In the genomic region with DNA sequence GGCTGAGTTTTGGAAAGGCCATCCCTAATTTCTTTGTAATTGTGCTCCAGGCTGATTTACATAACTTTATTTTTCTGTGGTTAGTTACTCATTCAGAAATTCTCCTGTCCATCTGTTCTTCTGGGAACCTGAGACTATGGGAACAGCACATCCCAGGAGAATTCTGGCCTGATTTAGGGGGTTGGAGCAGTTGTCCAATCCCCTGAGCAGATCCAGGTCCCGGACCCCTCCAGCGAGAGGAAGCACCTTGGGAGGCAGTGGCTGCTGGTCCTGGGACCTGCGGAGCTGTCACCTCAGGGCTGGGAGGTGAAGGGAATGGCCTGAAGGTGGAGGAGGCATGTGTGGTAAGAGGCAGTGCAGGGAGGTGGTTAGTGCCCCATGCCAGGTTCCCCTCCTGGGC, we compare ENCODE assay signal across 10 cellular contexts. TPM values are rescaled to one million over a fixed set of nuclear protein-coding genes. Genes with fewer than 3 reads are reported as not detected.
A peak's percentile ranks its signal among the peaks of the same experiment; 100 is the strongest.
DNase-seq lines count a peak whose midpoint lies in the region; ATAC-seq and TF ChIP-seq lines count a peak whose summit lies in the region.
"Had no signal": no experiment of that assay in that cellular context is flagged by ENCODE, and none has a peak within 500 bp of the region (broad histone marks: within the 10 kb centered on the region; RNA-seq: fewer than 3 reads in every experiment).

No MANE protein-coding gene starts in this region.

- TF ChIP-seq POLR2A in heart left ventricle (IDR thresholded peaks at IDR 0.05): no peak

- peak overlapping the region in 11 of 12 donors; percentile 53 to 92 (median 73) for H3K27ac ChIP-seq in heart left ventricle
- H3K27ac ChIP-seq in brain microvascular endothelial cell: peak overlapping the region; percentile 90
- H3K27ac ChIP-seq in upper lobe of right lung: peak overlapping the region; percentile 67

- H3K9me3 ChIP-seq in heart left ventricle: no peaks in the 10 kb centered on the region
- no peaks in the 10 kb centered on the region for H3K9me3 ChIP-seq in upper lobe of right lung
- H3K9me3 ChIP-seq in mucosa of descending colon: no peaks in the 10 kb centered on the region

- 61 to 76% (median 72%) methylated on average over 3 of the region's 3 CpGs for WGBS in heart left ventricle, 4 donors

- H3K4me1 ChIP-seq in heart left ventricle: peaks cover 21 to 63% (median 55%) of the 10 kb centered on the region in 12 donors
- H3K4me1 ChIP-seq in upper lobe of right lung: peaks cover 34% of the 10 kb centered on the region
- no peaks in the 10 kb centered on the region for H3K4me1 ChIP-seq in mucosa of descending colon (ENCODE audit: low read depth)

- no peaks in the 10 kb centered on the region for H3K27me3 ChIP-seq in heart left ventricle
- H3K27me3 ChIP-seq in brain microvascular endothelial cell (replicated peaks): no peaks in the 10 kb centered on the region
- H3K27me3 ChIP-seq in kidney epithelial cell (ENCODE audit: control insufficient read depth, insufficient read depth, low read length): no peaks in the 10 kb centered on the region
- no peaks in the 10 kb centered on the region for H3K27me3 ChIP-seq in upper lobe of right lung

- intact Hi-C loops in heart left ventricle (cut with DNase I) (loop anchor here in 6 of 10 donors (1.0 to 5.0 kb wide), 3 partner anchors 10 to 37 kb away; no protein-coding TSS in a partner anchor), Right ventricle myocardium inferior (cut with DNase I) (no loop called here), upper lobe of right lung (cut with DNase I) (no loop called here), mucosa of descending colon (cut with DNase I, micrococcal nuclease) (no loop called here)

- in situ Hi-C loops in brain microvascular endothelial cell (cut with HindIII; ENCODE audit: low pct_ligation_motif_present, low sequenced_read_pairs): no loop called here

- peaks cover 0 to 13% (median 5%) of the 10 kb centered on the region in 9 donors for H3K36me3 ChIP-seq in heart left ventricle
- no peaks in the 10 kb centered on the region for H3K36me3 ChIP-seq in brain microvascular endothelial cell (replicated peaks)
- H3K36me3 ChIP-seq in kidney epithelial cell (ENCODE audit: control insufficient read depth, insufficient read depth, low read length): no peaks in the 10 kb centered on the region
- no peaks in the 10 kb centered on the region for H3K36me3 ChIP-seq in upper lobe of right lung
- no peaks in the 10 kb centered on the region for H3K36me3 ChIP-seq in mucosa of descending colon (ENCODE audit: low read depth)

- peak overlapping the region in 2 of 12 donors; percentile 7 to 10 for H3K4me3 ChIP-seq in heart left ventricle
- peak overlapping the region; percentile 22 for H3K4me3 ChIP-seq in brain microvascular endothelial cell (ENCODE audit: low read depth, low read length)
- no peak overlapping the region for H3K4me3 ChIP-seq in kidney epithelial cell (ENCODE audit: low read depth, low read length)
- no peak overlapping the region for H3K4me3 ChIP-seq in upper lobe of right lung
- H3K4me3 ChIP-seq in mucosa of descending colon: no peak overlapping the region

- DNase-seq in heart left ventricle (peak in 1 of 5 donors; percentile 20), Right ventricle myocardium inferior (ENCODE audit: missing footprints) (no peak), brain microvascular endothelial cell (peak; percentile 81), kidney epithelial cell (ENCODE audit: low read depth) (peak; percentile 73), upper lobe of right lung (no peak), GM20000 (ENCODE audit: low spot score) (no peak), mucosa of descending colon (no peak)
- DNase-seq: NCI-H1092, SIG-M5 had no signal

- TF ChIP-seq CTCF in heart left ventricle (IDR thresholded peaks at IDR 0.05) (no peak), brain microvascular endothelial cell (IDR thresholded peaks at IDR 0.05; ENCODE audit: low read depth, low read length, missing control alignments) (no peak), kidney epithelial cell (IDR thresholded peaks at IDR 0.05; ENCODE audit: insufficient read depth, low read length, poor library complexity, severe bottlenecking) (no peak), upper lobe of right lung (IDR thresholded peaks at IDR 0.05) (no peak), GM20000 (IDR thresholded peaks at IDR 0.05; ENCODE audit: extremely low read depth, missing control alignments) (no peak), mucosa of descending colon (IDR thresholded peaks at IDR 0.05) (no peak)

- ATAC-seq in heart left ventricle: no peak
- no peak for ATAC-seq in Right ventricle myocardium inferior
- no peak for ATAC-seq in upper lobe of right lung
- no peak for ATAC-seq in GM21381 (IDR thresholded peaks at IDR 0.05; ENCODE audit: unreplicated experiment)
- ATAC-seq in mucosa of descending colon: no peak

RNA-seq across cellular contexts. Expression of a gene that starts 40.4 kb away (rescaled TPM):
- total RNA-seq in heart left ventricle: 100 to 1,000 TPM in 8 of 9 donors, 10 to 100 TPM in 1; 70.0 to 387 (median 158) TPM
- polyA plus RNA-seq in heart left ventricle: 100 to 1,000 TPM; 109 to 120 TPM
- total RNA-seq in Right ventricle myocardium inferior: 193 TPM
- total RNA-seq in kidney epithelial cell: 17.7 and 18.5 TPM in 2 replicates
- 81.2 TPM for total RNA-seq in upper lobe of right lung
- 10 to 100 TPM in 1 of 3 donors, 1 to 10 TPM in 2; 4.7 to 28.4 (median 8.5) TPM for total RNA-seq in mucosa of descending colon

Comparison
In these comparisons a context has a peak if more than half of its experiments do, and no peak if none do; other contexts are left out.
1. intact Hi-C loops: an anchor here in heart left ventricle (1.0 to 5.0 kb wide); none called in Right ventricle myocardium inferior, upper lobe of right lung and mucosa of descending colon.
2. DNase-seq: peak in brain microvascular endothelial cell (single experiment) and kidney epithelial cell (single experiment); none in Right ventricle myocardium inferior (single experiment), upper lobe of right lung (single experiment), GM20000 (single experiment) and mucosa of descending colon (0 of 3).
3. Peak in every context shown above with its lines, with median percentiles within 50 percentile points of each other: H3K27ac ChIP-seq.